Comparison of ENCODE assay signal across 8 cellular contexts in genomic region chr6:16514249-16514648, GRCh38.
DNase-seq lines count a peak whose midpoint lies in the region; ATAC-seq and TF ChIP-seq lines count a peak whose summit lies in the region.

No MANE protein-coding gene starts in this region.

- ATAC-seq in Panc1, result peak; percentile 71

- in situ Hi-C loops in Panc1 (cut with HindIII; ENCODE audit: low pct_unique_long_range_greater_than_20kb, low sequenced_read_pairs), result no loop called here

- H3K9me3 ChIP-seq in AG04450 (ENCODE audit: control insufficient read depth, insufficient read depth, low read length) (no peaks in the 10 kb centered on the region), Panc1 (ENCODE audit: control insufficient read depth, insufficient read depth, low read depth, low read length) (no peaks in the 10 kb centered on the region), thyroid gland (no peaks in the 10 kb centered on the region)

- no peaks in the 10 kb centered on the region for H3K36me3 ChIP-seq in Panc1 (ENCODE audit: control insufficient read depth, insufficient read depth, low read length)
- no peaks in the 10 kb centered on the region for H3K36me3 ChIP-seq in thyroid gland

- peak overlapping the region in 3 of 5 experiments; percentile 2 to 75 (median 47) for H3K27ac Mint-ChIP-seq in brain

- no peaks in the 10 kb centered on the region for H3K9me3 Mint-ChIP-seq in brain

- no peak overlapping the region for H3K4me3 ChIP-seq in AG04450 (ENCODE audit: low read depth, low read length)
- H3K4me3 ChIP-seq in GM12865 (ENCODE audit: low read depth, low read length), result no peak overlapping the region
- H3K4me3 ChIP-seq in Panc1 (ENCODE audit: low read depth in 2 of 2, low read length in 2 of 2), result no peak overlapping the region
- no peak overlapping the region for H3K4me3 ChIP-seq in thyroid gland (replicated peaks in 1 of 3)

- POLR2A ChIA-PET in AG04450 (lab: Yijun Ruan, JAX) (no interaction called here), Panc1 (lab: Charles Lee) (no interaction called here)

- intact Hi-C loops in Panc1 (cut with micrococcal nuclease; ENCODE audit: unreplicated experiment) (loop anchor here (5.0 to 10.0 kb wide), 2 partner anchors 198 to 251 kb away; partner anchors contain the start of gene ATXN1), thyroid gland (cut with DNase I) (loop anchor here (5.0 kb wide), 1 partner anchor 243 kb away; no protein-coding TSS in a partner anchor), posterior vena cava (cut with DNase I) (loop anchor here (10.0 kb wide), 2 partner anchors 241 to 251 kb away; partner anchors contain the start of gene ATXN1 (in 1 of the 2))

- H3K4me1 ChIP-seq in Panc1 (ENCODE audit: control insufficient read depth, insufficient read depth, low read length), result 0 out of 2 replicates have a peak, but pooled peaks cover 3% of the 10 kb centered on the region
- peaks cover 20 to 39% of the 10 kb centered on the region in 2 donors for H3K4me1 ChIP-seq in thyroid gland

- peak; percentile 67 for TF ChIP-seq CTCF in AG04450 (IDR thresholded peaks at IDR 0.05; ENCODE audit: low read depth, low read length)
- peak; percentile 50 for TF ChIP-seq CTCF in GM12865 (IDR thresholded peaks at IDR 0.05; ENCODE audit: insufficient read depth, low read depth, low read length, missing control alignments)
- TF ChIP-seq CTCF in Panc1 (IDR thresholded peaks at IDR 0.05), result peak; percentile 69
- TF ChIP-seq CTCF in brain (conservative IDR thresholded peaks at IDR 0.05), result peak; percentile 51 to 64
- peak in 4 of 6 experiments; percentile 39 to 49 (median 46) for TF ChIP-seq CTCF in thyroid gland (IDR thresholded peaks at IDR 0.05)

- peak; percentile 32 for DNase-seq in AG04450 (ENCODE audit: low read depth, low spot score)
- peak; percentile 60 for DNase-seq in GM12865 (ENCODE audit: low read depth)
- peak; percentile 10 for DNase-seq in Panc1 (ENCODE audit: low read depth, low spot score)
- DNase-seq in kidney glomerular epithelial cell (lab: John Stamatoyannopoulos, UW), result peak; percentile 30
- no peak for DNase-seq in thyroid gland
- DNase-seq in posterior vena cava (ENCODE audit: low spot score), result no peak
- DNase-seq in SHP77 treated with DMSO at 0.1 percent for 48 hours (lab: John Stamatoyannopoulos, UW), result no peak

- CTCF ChIA-PET in AG04450 (lab: Charles Lee) (interaction anchor here (0.8 to 5.0 kb wide), 16 partner anchors 9 to 572 kb away, joined by 3 to 44 read pairs (median 4); partner anchors contain the start of gene ATXN1), Panc1 (lab: Charles Lee) (interaction anchor here (0.5 to 1.1 kb wide), 3 partner anchors 174 to 248 kb away, joined by 3 to 4 read pairs (median 3); no protein-coding TSS in a partner anchor)

- 34 to 40% methylated on average over 8 of the region's 8 CpGs for WGBS in thyroid gland, 2 donors

- peak overlapping the region in 1 of 5 experiments; percentile 7 for H3K4me3 Mint-ChIP-seq in brain

- peaks cover 52% of the 10 kb centered on the region for H3K4me1 Mint-ChIP-seq in brain

- no peaks in the 10 kb centered on the region for H3K27me3 Mint-ChIP-seq in brain

- no peaks in the 10 kb centered on the region for H3K36me3 Mint-ChIP-seq in brain

- H3K27me3 ChIP-seq in AG04450 (ENCODE audit: control insufficient read depth, insufficient read depth, low read length), result no peaks in the 10 kb centered on the region
- H3K27me3 ChIP-seq in Panc1 (ENCODE audit: control insufficient read depth, insufficient read depth, low read length), result no peaks in the 10 kb centered on the region
- no peaks in the 10 kb centered on the region for H3K27me3 ChIP-seq in thyroid gland

- TF ChIP-seq POLR2A in thyroid gland (IDR thresholded peaks at IDR 0.05), result no peak

- H3K27ac ChIP-seq in AG04450 (ENCODE audit: low read depth, low read length), result no peak overlapping the region
- no peak overlapping the region for H3K27ac ChIP-seq in Panc1 (ENCODE audit: low read length)
- no peak overlapping the region for H3K27ac ChIP-seq in thyroid gland

- BruUV-seq in Panc1 (replicated peaks; lab: Mats Ljungman, UMichigan), result no TSS peak

Comparison
In these comparisons a context has a peak if more than half of its experiments do, and no peak if none do; other contexts are left out.
1. DNase-seq: peak in AG04450 (single experiment), GM12865 (single experiment), Panc1 (single experiment) and kidney glomerular epithelial cell (single experiment); none in thyroid gland (0 of 2), posterior vena cava (single experiment) and SHP77 treated with DMSO at 0.1 percent for 48 hours (single experiment).
2. Peak in every context shown above with its lines, with median percentiles within 50 percentile points of each other: CTCF ChIP-seq.